1 cellular context compared by ENCODE assay signal in the genomic region with DNA sequence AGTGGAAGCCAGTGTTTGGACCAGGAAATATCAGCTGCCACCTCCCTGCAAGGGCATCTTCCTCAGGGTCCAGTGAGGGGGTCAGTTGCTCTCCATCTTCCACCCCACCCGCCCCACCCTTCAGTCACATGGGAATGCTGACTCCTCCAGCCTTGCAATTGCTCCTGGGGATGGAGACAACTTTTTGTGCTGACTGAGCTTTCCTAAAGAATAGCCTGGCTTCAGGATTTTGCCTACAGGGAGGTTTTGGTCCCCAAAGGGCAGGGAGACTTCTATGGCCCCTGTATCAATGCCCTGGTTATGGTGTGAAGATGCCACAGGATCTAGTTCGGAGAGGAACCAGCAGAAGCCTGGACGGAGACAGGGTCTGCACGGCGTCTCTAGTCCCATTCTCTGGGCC.
TF ChIP-seq lines count a peak whose summit lies in the region.

No MANE protein-coding gene starts in this region.

TF ChIP-seq in HepG2, 621 proteins besides CTCF, POLR2A, EP300 and RAD21:
- no peak for TF ChIP-seq TCF12 (IDR thresholded peaks at IDR 0.05)
- no peak for TF ChIP-seq TCF12 (CRISPR knock-in tag; IDR thresholded peaks at IDR 0.05)
- TF ChIP-seq NCOR1 (IDR thresholded peaks at IDR 0.05; ENCODE audit: borderline replicate concordance, low read length): no peak
- TF ChIP-seq MAFF (IDR thresholded peaks at IDR 0.05; ENCODE audit: low read depth, low read length): peak; percentile 55; the same call in 1 of the 2 replicates
- TF ChIP-seq, protein P1, sequence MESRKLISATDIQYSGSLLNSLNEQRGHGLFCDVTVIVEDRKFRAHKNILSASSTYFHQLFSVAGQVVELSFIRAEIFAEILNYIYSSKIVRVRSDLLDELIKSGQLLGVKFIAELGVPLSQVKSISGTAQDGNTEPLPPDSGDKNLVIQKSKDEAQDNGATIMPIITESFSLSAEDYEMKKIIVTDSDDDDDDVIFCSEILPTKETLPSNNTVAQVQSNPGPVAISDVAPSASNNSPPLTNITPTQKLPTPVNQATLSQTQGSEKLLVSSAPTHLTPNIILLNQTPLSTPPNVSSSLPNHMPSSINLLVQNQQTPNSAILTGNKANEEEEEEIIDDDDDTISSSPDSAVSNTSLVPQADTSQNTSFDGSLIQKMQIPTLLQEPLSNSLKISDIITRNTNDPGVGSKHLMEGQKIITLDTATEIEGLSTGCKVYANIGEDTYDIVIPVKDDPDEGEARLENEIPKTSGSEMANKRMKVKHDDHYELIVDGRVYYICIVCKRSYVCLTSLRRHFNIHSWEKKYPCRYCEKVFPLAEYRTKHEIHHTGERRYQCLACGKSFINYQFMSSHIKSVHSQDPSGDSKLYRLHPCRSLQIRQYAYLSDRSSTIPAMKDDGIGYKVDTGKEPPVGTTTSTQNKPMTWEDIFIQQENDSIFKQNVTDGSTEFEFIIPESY (CRISPR knock-in tag; IDR thresholded peaks at IDR 0.05): no peak
- peak; percentile 50 to 64 for TF ChIP-seq MAFK (conservative IDR thresholded peaks at IDR 0.05 in 1 of 2, IDR thresholded peaks at IDR 0.05 in 1 of 2; ENCODE audit: low read length in 2 of 2)
